In the genomic region with DNA sequence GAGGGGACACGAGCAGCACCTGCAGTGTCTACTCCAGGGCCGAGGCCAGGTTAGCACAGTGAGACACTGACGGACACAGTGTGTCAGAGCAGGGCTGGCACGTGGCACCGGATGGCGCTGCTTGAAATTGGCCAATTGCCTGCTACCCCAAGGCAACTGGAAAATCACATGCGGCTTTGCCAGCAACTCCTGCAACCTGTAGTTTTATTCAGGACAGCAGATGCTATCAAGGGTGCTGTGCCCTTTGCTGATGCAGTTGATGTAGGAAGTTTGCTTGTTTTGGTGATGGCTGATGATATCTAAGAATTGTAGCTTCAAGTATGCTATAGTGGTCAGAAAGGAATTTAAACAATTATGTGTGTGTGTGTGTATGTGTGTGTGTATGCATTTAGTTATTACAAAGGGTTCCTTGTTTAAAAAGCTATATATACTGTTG, we compare ENCODE assay signal across 8 cellular contexts. TPM values are rescaled to one million over a fixed set of nuclear protein-coding genes. Genes with fewer than 3 reads are reported as not detected.
DNase-seq lines count a peak whose midpoint lies in the region; ATAC-seq and TF ChIP-seq lines count a peak whose summit lies in the region.

No MANE protein-coding gene starts in this region.

- peak; percentile 24 for ATAC-seq in left lung
- ATAC-seq in GM21447 (IDR thresholded peaks at IDR 0.05; ENCODE audit: unreplicated experiment): no peak
- ATAC-seq in GM21576 (IDR thresholded peaks at IDR 0.05; ENCODE audit: unreplicated experiment): no peak

- no peaks in the 10 kb centered on the region for H3K36me3 ChIP-seq in left lung

- peak overlapping the region; percentile 48 to 69 for H3K27ac ChIP-seq in left lung

- peaks cover 25 to 36% of the 10 kb centered on the region in 2 donors for H3K4me1 ChIP-seq in left lung

- TF ChIP-seq CTCF in left lung (IDR thresholded peaks at IDR 0.05): no peak

- H3K27me3 ChIP-seq in left lung: no peaks in the 10 kb centered on the region

- peak; percentile 63 for DNase-seq in A172 (ENCODE audit: low spot score)
- DNase-seq in NCI-H1694 (lab: John Stamatoyannopoulos, UW): peak; percentile 79
- DNase-seq in cerebellum (ENCODE audit: low spot score): peak; percentile 4
- peak in 1 of 2 donors; percentile 79 for DNase-seq in left lung
- DNase-seq in epidermal melanocyte (ENCODE audit: insufficient read length, low spot score): no peak
- DNase-seq in NCI-H2227 (lab: John Stamatoyannopoulos, UW; ENCODE audit: unreplicated experiment): no peak

- H3K9me3 ChIP-seq in left lung: no peaks in the 10 kb centered on the region

- H3K4me3 ChIP-seq in left lung: no peak overlapping the region

- intact Hi-C loops in left lung (cut with DNase I): loop anchor here (10.0 kb wide), 1 partner anchor 211 kb away; no protein-coding TSS in a partner anchor

RNA-seq across cellular contexts. Expression of a gene that starts 25.9 kb away (rescaled TPM):
- total RNA-seq in A172 (2014; rRNA removed; shearing (Covaris generic)): 22.4 and 29.3 TPM in 2 replicates
- total RNA-seq in cerebellum (37.4 TPM), left lung (10 to 100 TPM; 69.0 to 69.8 TPM)

Comparison
In these comparisons a context has a peak if more than half of its experiments do, and no peak if none do; other contexts are left out.
1. DNase-seq: peak in A172 (single experiment), NCI-H1694 (single experiment) and cerebellum (single experiment); none in epidermal melanocyte (single experiment) and NCI-H2227 (single experiment).